In genomic region chr9:97534961-97535594, GRCh38 we compare ENCODE assay signal across 21 cellular contexts. TPM values are rescaled to one million over a fixed set of nuclear protein-coding genes. Genes with fewer than 3 reads are reported as not detected.
DNase-seq lines count a peak whose midpoint lies in the region; ATAC-seq, FAIRE-seq and TF ChIP-seq lines count a peak whose summit lies in the region.
"Had no signal": no experiment of that assay in that cellular context is flagged by ENCODE, and none has a peak within 500 bp of the region (broad histone marks: within the 10 kb centered on the region; RNA-seq: fewer than 3 reads in every experiment).

No MANE protein-coding gene starts in this region.

- H4K20me1 ChIP-seq in H1 (replicated peaks in 1 of 2; ENCODE audit: control insufficient read depth in 1 of 2, insufficient read depth in 2 of 2, low read length in 2 of 2), result no peaks in the 10 kb centered on the region

- H2BK120ac ChIP-seq in H1 (replicated peaks; ENCODE audit: low read depth, low read length), result no peak overlapping the region

- no peak overlapping the region for H4K8ac ChIP-seq in H1 (ENCODE audit: extremely low read depth, insufficient read depth, low read length)

- H3K36me3 ChIP-seq in heart left ventricle (peaks cover 0 to 39% (median 4%) of the 10 kb centered on the region in 9 donors), H1 (ENCODE audit: control insufficient read depth in 2 of 4, insufficient read depth in 4 of 4, low read length in 3 of 4) (no peaks in the 10 kb centered on the region), psoas muscle (ENCODE audit: insufficient read depth in 1 of 2, low read depth in 1 of 2) (peaks cover 4 to 17% of the 10 kb centered on the region in 2 donors), upper lobe of right lung (no peaks in the 10 kb centered on the region)

- H4K91ac ChIP-seq in H1 (replicated peaks; ENCODE audit: insufficient read length, low read length), result no peak overlapping the region

- H3K27me3 ChIP-seq in heart left ventricle (no peaks in the 10 kb centered on the region), H1 (replicated peaks in 1 of 4; ENCODE audit: control insufficient read depth in 3 of 4, extremely low read depth in 1 of 4, insufficient read depth in 3 of 4, low read length in 3 of 4) (peaks cover 0 to 2% (median 0%) of the 10 kb centered on the region in 4 experiments; a peak in 1 of 7 replicates), psoas muscle (ENCODE audit: insufficient read depth in 3 of 3, low read length in 2 of 3) (no peaks in the 10 kb centered on the region), upper lobe of right lung (no peaks in the 10 kb centered on the region)
- H3K27me3 ChIP-seq: BE2C had no signal

- H3K4me3 ChIP-seq in heart left ventricle (no peak overlapping the region), H1 (ENCODE audit: extremely low read depth in 1 of 4, insufficient read depth in 2 of 4, low read depth in 3 of 4, low read length in 4 of 4) (no peak overlapping the region), psoas muscle (no peak overlapping the region), upper lobe of right lung (no peak overlapping the region)
- H3K4me3 ChIP-seq: GM23248 had no signal

- H3K14ac ChIP-seq in H1 (ENCODE audit: insufficient read length), result no peak overlapping the region

- TF ChIP-seq EP300 in H1 (IDR thresholded peaks at IDR 0.05; ENCODE audit: borderline replicate concordance in 1 of 2, low read depth in 2 of 2, low read length in 2 of 2), result no peak

- H3K79me2 ChIP-seq in H1 (ENCODE audit: control insufficient read depth in 1 of 2, insufficient read depth in 2 of 2, low read length in 2 of 2), result no peaks in the 10 kb centered on the region

- peak overlapping the region in 7 of 12 donors; percentile 22 to 80 (median 41) for H3K27ac ChIP-seq in heart left ventricle
- no peak overlapping the region for H3K27ac ChIP-seq in H1 (ENCODE audit: low read depth, low read length)
- H3K27ac ChIP-seq in psoas muscle, result peak overlapping the region; percentile 90
- no peak overlapping the region for H3K27ac ChIP-seq in upper lobe of right lung
- H3K27ac ChIP-seq: GM23248 had no signal

- no peak for TF ChIP-seq RAD21 in H1 (IDR thresholded peaks at IDR 0.05 in 1 of 2, conservative IDR thresholded peaks at IDR 0.05 in 1 of 2; ENCODE audit: low read depth in 2 of 2, low read length in 2 of 2)

- H3K4ac ChIP-seq in H1 (replicated peaks; ENCODE audit: insufficient read length, low read depth, low read length), result no peak overlapping the region

- no peak for FAIRE-seq in H1 (lab: Jason Lieb, UNC)
- FAIRE-seq: G401.6, RCC 7860 had no signal

- H3K23ac ChIP-seq in H1 (ENCODE audit: insufficient read length), result no peak overlapping the region

- no peak overlapping the region for H3K4me2 ChIP-seq in H1 (ENCODE audit: insufficient read depth in 1 of 2, low read depth in 2 of 2, low read length in 2 of 2)

- H2AK5ac ChIP-seq in H1 (ENCODE audit: low read depth, low read length), result no peak overlapping the region

- no peak overlapping the region for H3K56ac ChIP-seq in H1 (replicated peaks; ENCODE audit: insufficient read length, low read depth, low read length)

- H3K18ac ChIP-seq in H1 (ENCODE audit: extremely low read depth, low read length), result no peak overlapping the region; the same call in 1 of the 2 replicates

- no peaks in the 10 kb centered on the region for H3K79me1 ChIP-seq in H1 (ENCODE audit: low read depth, low read length)

- H2BK15ac ChIP-seq in H1 (ENCODE audit: low read length), result no peak overlapping the region

- no peaks in the 10 kb centered on the region for H3K23me2 ChIP-seq in H1 (ENCODE audit: low read depth, low read length)

- peak overlapping the region; percentile 48; the same call in 1 of the 2 replicates for H2BK20ac ChIP-seq in H1 (ENCODE audit: low read length)

- WGBS in heart left ventricle, 4 donors, result 89 to 92% (median 90%) methylated on average over 10 of the region's 10 CpGs
- WGBS in H1 (ENCODE audit: extremely low coverage in 1 of 2, insufficient coverage in 1 of 2, insufficient read length in 1 of 2, insufficient replicate concordance in 2 of 2, low coverage in 1 of 2, low lambda C conversion rate in 2 of 2, missing lambda C conversion rate in 1 of 2), 2 experiments, result 86% methylated on average over 10 of the region's 10 CpGs; no CpG with 5 or more reads in 1 of the 2 experiments
- WGBS in psoas muscle, 3 donors, result 90 to 92% (median 91%) methylated on average over 10 of the region's 10 CpGs

- ATAC-seq in heart left ventricle, result no peak
- no peak for ATAC-seq in Right ventricle myocardium inferior
- no peak for ATAC-seq in psoas muscle
- ATAC-seq in upper lobe of right lung, result peak; percentile 23
- no peak for ATAC-seq in GM21737 (IDR thresholded peaks at IDR 0.05; ENCODE audit: unreplicated experiment)
- ATAC-seq in GM19035 (IDR thresholded peaks at IDR 0.05; ENCODE audit: unreplicated experiment), result no peak
- ATAC-seq: HCT116 had no signal

- DNase-seq in heart left ventricle, result no peak
- no peak for DNase-seq in Right ventricle myocardium inferior (ENCODE audit: missing footprints)
- no peak for DNase-seq in H1 (ENCODE audit: low read depth in 1 of 2, low spot score in 2 of 2)
- no peak for DNase-seq in psoas muscle
- DNase-seq in upper lobe of right lung, result peak; percentile 46
- no peak for DNase-seq in AG20443 (ENCODE audit: low spot score)
- DNase-seq: BE2C; CD4-positive, CD25-positive, alpha-beta regulatory T cell; COR-L47; GM23248; NCI-H1092 treated with DMSO at 0.1 percent for 48 hours; NCI-H2081; NCI-H2171 treated with DMSO at 0.1 percent for 48 hours; NCI-H446 treated with DMSO at 0.1 percent for 48 hours; SHP77 had no signal

- no peak overlapping the region for H4K5ac ChIP-seq in H1 (ENCODE audit: insufficient read length, low read depth, low read length)

- H3K4me1 ChIP-seq in heart left ventricle (peaks cover 0 to 53% (median 23%) of the 10 kb centered on the region in 12 donors), H1 (replicated peaks in 1 of 4; ENCODE audit: control insufficient read depth in 3 of 4, insufficient read depth in 4 of 4, low read length in 3 of 4) (peaks cover 0 to 2% (median 0%) of the 10 kb centered on the region in 4 experiments; a peak in 1 of 7 replicates), psoas muscle (peaks cover 62% of the 10 kb centered on the region), upper lobe of right lung (peaks cover 3% of the 10 kb centered on the region)
- H3K4me1 ChIP-seq: BE2C had no signal

- TF ChIP-seq POLR2A in heart left ventricle (IDR thresholded peaks at IDR 0.05), result no peak
- TF ChIP-seq POLR2A in H1 (IDR thresholded peaks at IDR 0.05; ENCODE audit: control extremely low read depth in 1 of 2, low read depth in 2 of 2, low read length in 2 of 2), result no peak

- no peak overlapping the region for H3K9ac ChIP-seq in H1 (replicated peaks in 1 of 4; ENCODE audit: extremely low read depth in 1 of 4, low read depth in 3 of 4, low read length in 3 of 4)
- H3K9ac ChIP-seq: GM23248 had no signal

- intact Hi-C loops in heart left ventricle (cut with DNase I), result loop anchor here in 2 of 10 donors (5.0 kb wide), 1 partner anchor 33 kb away; the partner anchor contains the start of gene TMOD1 (in 2 of the 2)
- intact Hi-C loops in Right ventricle myocardium inferior (cut with DNase I), result no loop called here
- intact Hi-C loops in psoas muscle (cut with DNase I), result loop anchor here in 1 of 2 donors (10.0 kb wide), 1 partner anchor 60 kb away; no protein-coding TSS in a partner anchor
- intact Hi-C loops in upper lobe of right lung (cut with DNase I), result no loop called here

- TF ChIP-seq CTCF in heart left ventricle (IDR thresholded peaks at IDR 0.05), result no peak
- TF ChIP-seq CTCF in H1 (IDR thresholded peaks at IDR 0.05; ENCODE audit: control extremely low read depth in 1 of 3, insufficient read depth in 1 of 3, low read depth in 1 of 3, low read length in 3 of 3), result no peak
- no peak for TF ChIP-seq CTCF in psoas muscle (IDR thresholded peaks at IDR 0.05)
- TF ChIP-seq CTCF in upper lobe of right lung (IDR thresholded peaks at IDR 0.05), result no peak

- CTCF ChIA-PET in H1 (lab: Charles Lee; ENCODE audit: partially characterized antibody), result interaction anchor here (1.1 to 1.7 kb wide), 4 partner anchors 17 to 66 kb away, joined by 3 to 6 read pairs (median 4); no protein-coding TSS in a partner anchor

- POLR2A ChIA-PET in H1 (lab: Charles Lee; ENCODE audit: partially characterized antibody), result no interaction called here

- H2BK5ac ChIP-seq in H1 (ENCODE audit: low read depth, low read length), result no peak overlapping the region

- H2AFZ ChIP-seq in H1 (ENCODE audit: low read length), result no peak overlapping the region
- H2AFZ ChIP-seq: GM23248 had no signal

- H3K9me3 ChIP-seq in heart left ventricle (peaks cover 0 to 9% (median 0%) of the 10 kb centered on the region in 12 donors), H1 (ENCODE audit: insufficient read depth in 2 of 2, low read depth in 1 of 2, low read length in 1 of 2) (no peaks in the 10 kb centered on the region), psoas muscle (no peaks in the 10 kb centered on the region), upper lobe of right lung (no peaks in the 10 kb centered on the region)

- 0 out of 2 replicates have a peak overlapping the region, but pooled peaks have one; percentile 9 for H2BK12ac ChIP-seq in H1 (ENCODE audit: low read depth, low read length)

TF ChIP-seq in H1, 55 proteins besides CTCF, POLR2A, EP300 and RAD21:
- no peak for TF ChIP-seq SP2 (IDR thresholded peaks at IDR 0.05; ENCODE audit: low read length)
- no peak for TF ChIP-seq NRF1 (IDR thresholded peaks at IDR 0.05; ENCODE audit: low read depth, low read length)
- no peak for TF ChIP-seq MAFK (IDR thresholded peaks at IDR 0.05; ENCODE audit: low read depth, low read length)
- no peak for TF ChIP-seq JUND (IDR thresholded peaks at IDR 0.05; ENCODE audit: low read length)
- TF ChIP-seq TAF7 (optimal IDR thresholded peaks at IDR 0.05; ENCODE audit: borderline replicate concordance, low read depth, low read length), result no peak
- no peak for TF ChIP-seq SIN3A (conservative IDR thresholded peaks at IDR 0.05 in 1 of 2, IDR thresholded peaks at IDR 0.05 in 1 of 2; ENCODE audit: low read depth in 1 of 2, low read length in 2 of 2)

RNA-seq across cellular contexts. Expression of gene TMOD1, which starts 33.6 kb away (rescaled TPM):
- total RNA-seq in heart left ventricle (100 to 1,000 TPM; 106 to 201 (median 176) TPM), Right ventricle myocardium inferior (192 TPM), psoas muscle (100 to 1,000 TPM; 138 to 209 (median 167) TPM), upper lobe of right lung (11.3 TPM)
- polyA plus RNA-seq in heart left ventricle (100 to 1,000 TPM in 1 of 2 donors, 10 to 100 TPM in 1; 96.4 to 136 TPM), H1 (2011; rRNA removed) (0.17 and 0.27 TPM in 2 replicates), psoas muscle (100 to 1,000 TPM in 2 of 3 donors, 10 to 100 TPM in 1; 65.4 to 286 (median 131) TPM)
- total RNA-seq in H1 (2021; fragmentation: NEBNext Ultra II Directional; extraction: Animal tissue kit (Norgen Biotek cat#: 25700)), result 0.88 and 1.1 TPM in 2 replicates
- 0.50 TPM for polyA plus RNA-seq in H1 (2011; cell fraction: cytosol; rRNA removed)
- 0.43 TPM for polyA plus RNA-seq in H1 (2011; cell fraction: nucleus; rRNA removed)
- polyA plus RNA-seq in H1 (2012, experiment 1 of 2), result 0.89 to 1.5 TPM (median 0.97 TPM) in 4 replicates
- 0.46 TPM for polyA plus RNA-seq in H1 (2012, experiment 2 of 2)
- 0.49 TPM for polyA plus RNA-seq in H1 (2013, experiment 1 of 2)
- 0.37 TPM for polyA plus RNA-seq in H1 (2013, experiment 2 of 2)
- polyA minus RNA-seq in H1 (2011; rRNA and poly(A)+ RNA removed), result 0.17 and 0.25 TPM in 2 replicates
- polyA minus RNA-seq in H1 (2011; cell fraction: cytosol; rRNA and poly(A)+ RNA removed), result not detected
- polyA minus RNA-seq in H1 (2011; cell fraction: nucleus; rRNA and poly(A)+ RNA removed), result 0.70 TPM
- total RNA-seq: OCI-LY7 had no signal

Comparison
In these comparisons a context has a peak if more than half of its experiments do, and no peak if none do; other contexts are left out.
1. H3K27ac ChIP-seq: peak in heart left ventricle (7 of 12) and psoas muscle (single experiment); none in H1 (single experiment) and upper lobe of right lung (single experiment).